Comparison of ENCODE assay signal across 24 cellular contexts in the genomic region with DNA sequence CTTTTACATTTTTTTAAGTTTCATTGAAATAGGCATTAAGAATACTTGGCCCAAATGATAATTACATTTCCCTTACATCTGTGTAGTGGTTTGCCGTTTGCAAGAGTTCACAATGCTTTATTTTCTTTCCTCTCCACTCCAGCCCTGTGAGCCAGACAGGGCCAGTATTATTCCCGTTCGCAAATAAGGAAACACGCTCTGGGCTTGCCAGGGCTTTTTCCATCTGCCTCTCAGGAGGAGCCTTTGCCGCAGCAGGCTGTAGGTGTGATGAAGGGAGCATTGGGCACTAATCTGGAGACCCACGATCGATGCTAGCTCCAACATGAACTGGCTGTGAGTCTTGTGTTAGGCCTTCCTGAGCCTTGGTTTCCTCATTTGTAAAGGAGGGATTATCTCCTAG.
A peak's percentile ranks its signal among the peaks of the same experiment; 100 is the strongest.
DNase-seq lines count a peak whose midpoint lies in the region; ATAC-seq, FAIRE-seq and TF ChIP-seq lines count a peak whose summit lies in the region.
"Had no signal": no experiment of that assay in that cellular context is flagged by ENCODE, and none has a peak within 500 bp of the region (broad histone marks: within the 10 kb centered on the region; RNA-seq: fewer than 3 reads in every experiment).

No MANE protein-coding gene starts in this region.

- no peak for ATAC-seq in HG02981 (IDR thresholded peaks at IDR 0.05; ENCODE audit: unreplicated experiment)
- no peak for ATAC-seq in GM21360 (IDR thresholded peaks at IDR 0.05; ENCODE audit: unreplicated experiment)

- H3K4me1 ChIP-seq in astrocyte (ENCODE audit: insufficient read depth, low read length) (no peaks in the 10 kb centered on the region), iPS-20b (ENCODE audit: insufficient read depth, low read length) (peaks cover 23% of the 10 kb centered on the region), rectal smooth muscle tissue (ENCODE audit: control insufficient read depth, insufficient read depth, low read length) (peaks cover 7% of the 10 kb centered on the region)
- H3K4me1 ChIP-seq: Peyer's patch, SJCRH30 had no signal

- H3K9me3 Mint-ChIP-seq in astrocyte (ENCODE audit: unreplicated experiment): no peaks in the 10 kb centered on the region
- H3K9me3 Mint-ChIP-seq in activated CD4-positive, alpha-beta memory T cell treated with anti-CD3 and anti-CD28 coated beads, Interleukin-2, amount 10 ng/mL, durations not matched to agents 7 days and 5 days: peaks cover 9% of the 10 kb centered on the region
- H3K9me3 Mint-ChIP-seq: neural crest cell had no signal

- peaks cover 13% of the 10 kb centered on the region for H3K4me1 Mint-ChIP-seq in astrocyte (ENCODE audit: low read depth, unreplicated experiment)
- no peaks in the 10 kb centered on the region for H3K4me1 Mint-ChIP-seq in activated CD4-positive, alpha-beta memory T cell treated with anti-CD3 and anti-CD28 coated beads, Interleukin-2, amount 10 ng/mL, durations not matched to agents 7 days and 5 days

- no peak overlapping the region for H3K4me3 Mint-ChIP-seq in astrocyte (ENCODE audit: unreplicated experiment)
- H3K4me3 Mint-ChIP-seq in activated CD4-positive, alpha-beta memory T cell treated with anti-CD3 and anti-CD28 coated beads, Interleukin-2, amount 10 ng/mL, durations not matched to agents 7 days and 5 days: no peak overlapping the region
- H3K4me3 Mint-ChIP-seq: neural crest cell had no signal

- no peaks in the 10 kb centered on the region for H4K20me1 ChIP-seq in astrocyte (ENCODE audit: insufficient read depth, low read length)
- H4K20me1 ChIP-seq: BLaER1 had no signal

- peak overlapping the region; percentile 54 for H2AFZ ChIP-seq in astrocyte (ENCODE audit: low read depth, low read length)

- H3K9ac ChIP-seq in astrocyte (ENCODE audit: low read length) (no peak overlapping the region), iPS-20b (ENCODE audit: low read depth, low read length) (no peak overlapping the region; the same call in 1 of the 2 replicates), rectal smooth muscle tissue (ENCODE audit: low read length) (no peak overlapping the region)
- H3K9ac ChIP-seq: BLaER1 had no signal

- H3K9me3 ChIP-seq in astrocyte (ENCODE audit: insufficient read depth, low read depth, low read length) (no peaks in the 10 kb centered on the region), iPS-20b (ENCODE audit: insufficient read depth, low read depth, low read length) (no peaks in the 10 kb centered on the region)
- H3K9me3 ChIP-seq: Peyer's patch, SJCRH30 had no signal

- no peak overlapping the region for H3K4me2 ChIP-seq in astrocyte (ENCODE audit: low read length)
- H3K4me2 ChIP-seq: BLaER1 had no signal

- H3K4me3 ChIP-seq in astrocyte (ENCODE audit: insufficient read depth, low read depth, low read length) (no peak overlapping the region), iPS-20b (ENCODE audit: low read length) (no peak overlapping the region), rectal smooth muscle tissue (ENCODE audit: low read length) (no peak overlapping the region)
- H3K4me3 ChIP-seq: BLaER1, dorsolateral prefrontal cortex, Peyer's patch, SJCRH30, skin epidermis had no signal

- POLR2A ChIA-PET in activated CD4-positive, alpha-beta memory T cell treated with anti-CD3 and anti-CD28 coated beads, Interleukin-2, amount 10 ng/mL, durations not matched to agents 7 days and 5 days (lab: Charles Lee): no interaction called here

- H3K27me3 Mint-ChIP-seq in astrocyte (ENCODE audit: low read depth, unreplicated experiment): peaks cover 7% of the 10 kb centered on the region
- no peaks in the 10 kb centered on the region for H3K27me3 Mint-ChIP-seq in activated CD4-positive, alpha-beta memory T cell treated with anti-CD3 and anti-CD28 coated beads, Interleukin-2, amount 10 ng/mL, durations not matched to agents 7 days and 5 days

- CTCF ChIA-PET in activated CD4-positive, alpha-beta memory T cell treated with anti-CD3 and anti-CD28 coated beads, Interleukin-2, amount 10 ng/mL, durations not matched to agents 7 days and 5 days (lab: Charles Lee): no interaction called here

- no peaks in the 10 kb centered on the region for H3K79me2 ChIP-seq in astrocyte (ENCODE audit: insufficient read depth, low read length)

- FAIRE-seq in astrocyte (lab: Jason Lieb, UNC): no peak

- H3K27me3 ChIP-seq in astrocyte (ENCODE audit: insufficient read depth, low read length) (no peaks in the 10 kb centered on the region), iPS-20b (ENCODE audit: insufficient read depth, low read length) (no peaks in the 10 kb centered on the region), rectal smooth muscle tissue (ENCODE audit: control insufficient read depth, insufficient read depth, low read length) (no peaks in the 10 kb centered on the region)
- H3K27me3 ChIP-seq: BLaER1, Peyer's patch had no signal

- DNase-seq in Ammon's horn (ENCODE audit: low spot score) (peak; percentile 29), astrocyte (ENCODE audit: low read depth) (no peak), SKM-1 (lab: John Stamatoyannopoulos, UW; ENCODE audit: unreplicated experiment) (no peak)
- no peak for DNase-seq in activated CD4-positive, alpha-beta memory T cell treated with anti-CD3 and anti-CD28 coated beads, Interleukin-2, amount 10 ng/mL, durations not matched to agents 7 days and 5 days
- DNase-seq: activated CD4-positive, alpha-beta T cell treated with anti-CD3 and anti-CD28 coated beads for 48 hours; activated naive CD4-positive, alpha-beta T cell treated with Interleukin-2 at 50 U/mL for 16 hours; activated T-cell treated with anti-CD3 and anti-CD28 coated beads, Interleukin-2, amount 50 U/mL, for 48 hours; DMS79; H7; Kasumi-1; MV-4-11; NCI-H146; NCI-H524 treated with DMSO at 0.1 percent for 48 hours; Peyer's patch; SJCRH30; T-helper 2 cell had no signal

- no peaks in the 10 kb centered on the region for H3K36me3 ChIP-seq in astrocyte (ENCODE audit: insufficient read depth, low read length)
- no peaks in the 10 kb centered on the region for H3K36me3 ChIP-seq in iPS-20b (ENCODE audit: insufficient read depth, low read depth, low read length)
- H3K36me3 ChIP-seq in rectal smooth muscle tissue (ENCODE audit: control insufficient read depth, insufficient read depth, low read length): no peaks in the 10 kb centered on the region
- H3K36me3 ChIP-seq: BLaER1, Peyer's patch, SJCRH30 had no signal

- peaks cover 2% of the 10 kb centered on the region for H3K36me3 Mint-ChIP-seq in astrocyte (ENCODE audit: low read depth, unreplicated experiment)
- H3K36me3 Mint-ChIP-seq in activated CD4-positive, alpha-beta memory T cell treated with anti-CD3 and anti-CD28 coated beads, Interleukin-2, amount 10 ng/mL, durations not matched to agents 7 days and 5 days (ENCODE audit: low read depth): no peaks in the 10 kb centered on the region

- TF ChIP-seq CTCF in astrocyte (IDR thresholded peaks at IDR 0.05; ENCODE audit: insufficient read depth, low read depth, low read length): no peak

- peak overlapping the region; percentile 75 for H3K27ac Mint-ChIP-seq in astrocyte (ENCODE audit: unreplicated experiment)
- H3K27ac Mint-ChIP-seq in activated CD4-positive, alpha-beta memory T cell treated with anti-CD3 and anti-CD28 coated beads, Interleukin-2, amount 10 ng/mL, durations not matched to agents 7 days and 5 days: no peak overlapping the region

- no peak overlapping the region for H3K27ac ChIP-seq in astrocyte (ENCODE audit: low read depth, low read length)
- peak overlapping the region; percentile 7 for H3K27ac ChIP-seq in iPS-20b (ENCODE audit: low read length)
- H3K27ac ChIP-seq in rectal smooth muscle tissue (ENCODE audit: low read depth, low read length): peak overlapping the region; percentile 44
- H3K27ac ChIP-seq: BLaER1, dorsolateral prefrontal cortex, Peyer's patch, SJCRH30, skin epidermis had no signal
